In genomic region chr10:33332183-33333031, GRCh38 we compare ENCODE assay signal across 9 cellular contexts. TPM values are rescaled to one million over a fixed set of nuclear protein-coding genes. Genes with fewer than 3 reads are reported as not detected.
DNase-seq lines count a peak whose midpoint lies in the region; TF ChIP-seq lines count a peak whose summit lies in the region.
"Had no signal": no experiment of that assay in that cellular context is flagged by ENCODE, and none has a peak within 500 bp of the region (broad histone marks: within the 10 kb centered on the region; RNA-seq: fewer than 3 reads in every experiment).

No MANE protein-coding gene starts in this region.

- peak; percentile 39 for DNase-seq in ELR (ENCODE audit: low read depth)
- no peak for DNase-seq in adrenal gland
- DNase-seq in right atrium auricular region (ENCODE audit: low spot score), result no peak
- DNase-seq in sigmoid colon, result no peak
- no peak for DNase-seq in GM19240 (ENCODE audit: insufficient read length, low spot score)
- DNase-seq in NCI-H1694 treated with DMSO at 0.1 percent for 48 hours (lab: John Stamatoyannopoulos, UW), result no peak
- no peak for DNase-seq in stimulated activated CD4-positive, alpha-beta T cell treated with anti-CD3 and anti-CD28 coated beads, Interleukin-15, amount 100 ng/mL, for 24 hours
- no peak for DNase-seq in cerebellar nuclear complex (lab: John Stamatoyannopoulos, UW)
- DNase-seq: activated CD8-positive, alpha-beta memory T cell treated with anti-CD3 and anti-CD28 coated beads for 24 hours had no signal

- no peaks in the 10 kb centered on the region for H3K9me3 ChIP-seq in adrenal gland (replicated peaks in 1 of 3)
- no peaks in the 10 kb centered on the region for H3K9me3 ChIP-seq in right atrium auricular region
- H3K9me3 ChIP-seq in sigmoid colon, result no peaks in the 10 kb centered on the region

- no peak for TF ChIP-seq EP300 in sigmoid colon (IDR thresholded peaks at IDR 0.05)

- WGBS in adrenal gland, 4 donors, result 28 to 41% (median 39%) methylated on average over 4 of the region's 4 CpGs
- WGBS in sigmoid colon, 2 donors, result 64% methylated on average over 4 of the region's 4 CpGs

- TF ChIP-seq CTCF in adrenal gland (IDR thresholded peaks at IDR 0.05), result no peak
- no peak for TF ChIP-seq CTCF in right atrium auricular region (IDR thresholded peaks at IDR 0.05)
- TF ChIP-seq CTCF in sigmoid colon (IDR thresholded peaks at IDR 0.05), result no peak

- H3K27me3 ChIP-seq in adrenal gland, result no peaks in the 10 kb centered on the region
- no peaks in the 10 kb centered on the region for H3K27me3 ChIP-seq in right atrium auricular region
- no peaks in the 10 kb centered on the region for H3K27me3 ChIP-seq in sigmoid colon

- H3K4me1 ChIP-seq in adrenal gland (replicated peaks in 1 of 2) (peaks cover 18 to 48% of the 10 kb centered on the region in 2 donors), right atrium auricular region (peaks cover 0 to 33% of the 10 kb centered on the region in 2 donors), sigmoid colon (peaks cover 0 to 62% (median 36%) of the 10 kb centered on the region in 4 donors)

- intact Hi-C loops in adrenal gland (cut with DNase I), result loop anchor here (5.0 to 10.0 kb wide), 4 partner anchors 140 to 1305 kb away; no protein-coding TSS in a partner anchor
- intact Hi-C loops in sigmoid colon (cut with DNase I), result loop anchor here (5.0 to 10.0 kb wide), 4 partner anchors 60 to 770 kb away; no protein-coding TSS in a partner anchor

- TF ChIP-seq POLR2A in adrenal gland (IDR thresholded peaks at IDR 0.05) (peak in 1 of 2 donors; percentile 10), sigmoid colon (IDR thresholded peaks at IDR 0.05) (no peak)

- peaks cover 0 to 22% of the 10 kb centered on the region in 2 donors for H3K36me3 ChIP-seq in adrenal gland (replicated peaks in 1 of 2)
- peaks cover 18% of the 10 kb centered on the region for H3K36me3 ChIP-seq in right atrium auricular region
- H3K36me3 ChIP-seq in sigmoid colon, result peaks cover 0 to 12% (median 0%) of the 10 kb centered on the region in 4 donors

- H3K27ac ChIP-seq in adrenal gland (peak overlapping the region in 4 of 5 donors; percentile 20 to 93 (median 87)), right atrium auricular region (peak overlapping the region; percentile 95 to 97), sigmoid colon (peak overlapping the region; percentile 74 to 91 (median 88))

- peak overlapping the region in 3 of 4 donors; percentile 13 to 78 (median 16) for H3K4me3 ChIP-seq in adrenal gland
- peak overlapping the region; percentile 60 to 91 for H3K4me3 ChIP-seq in right atrium auricular region
- peak overlapping the region; percentile 51 to 80 (median 64) for H3K4me3 ChIP-seq in sigmoid colon

RNA-seq across cellular contexts. Expression of gene NRP1, which starts 2.1 kb away (rescaled TPM):
- total RNA-seq in adrenal gland (100 to 1,000 TPM in 4 of 8 donors, 10 to 100 TPM in 4; 56.3 to 151 (median 115) TPM), right atrium auricular region (10 to 100 TPM; 54.6 to 83.1 TPM), sigmoid colon (10 to 100 TPM; 44.1 to 52.4 (median 46.9) TPM)
- polyA plus RNA-seq in adrenal gland (10 to 100 TPM; 20.2 to 55.8 (median 27.9) TPM), sigmoid colon (10 to 100 TPM in 2 of 3 donors, 1 to 10 TPM in 1; 3.6 to 24.0 (median 18.3) TPM)

Comparison
In these comparisons a context has a peak if more than half of its experiments do, and no peak if none do; other contexts are left out.
1. H3K4me3 ChIP-seq: peak in every context shown above with its lines; median percentile 76 in right atrium auricular region; 64 in sigmoid colon; 16 in adrenal gland.